Comparison of ENCODE assay signal across 8 cellular contexts in the genomic region with DNA sequence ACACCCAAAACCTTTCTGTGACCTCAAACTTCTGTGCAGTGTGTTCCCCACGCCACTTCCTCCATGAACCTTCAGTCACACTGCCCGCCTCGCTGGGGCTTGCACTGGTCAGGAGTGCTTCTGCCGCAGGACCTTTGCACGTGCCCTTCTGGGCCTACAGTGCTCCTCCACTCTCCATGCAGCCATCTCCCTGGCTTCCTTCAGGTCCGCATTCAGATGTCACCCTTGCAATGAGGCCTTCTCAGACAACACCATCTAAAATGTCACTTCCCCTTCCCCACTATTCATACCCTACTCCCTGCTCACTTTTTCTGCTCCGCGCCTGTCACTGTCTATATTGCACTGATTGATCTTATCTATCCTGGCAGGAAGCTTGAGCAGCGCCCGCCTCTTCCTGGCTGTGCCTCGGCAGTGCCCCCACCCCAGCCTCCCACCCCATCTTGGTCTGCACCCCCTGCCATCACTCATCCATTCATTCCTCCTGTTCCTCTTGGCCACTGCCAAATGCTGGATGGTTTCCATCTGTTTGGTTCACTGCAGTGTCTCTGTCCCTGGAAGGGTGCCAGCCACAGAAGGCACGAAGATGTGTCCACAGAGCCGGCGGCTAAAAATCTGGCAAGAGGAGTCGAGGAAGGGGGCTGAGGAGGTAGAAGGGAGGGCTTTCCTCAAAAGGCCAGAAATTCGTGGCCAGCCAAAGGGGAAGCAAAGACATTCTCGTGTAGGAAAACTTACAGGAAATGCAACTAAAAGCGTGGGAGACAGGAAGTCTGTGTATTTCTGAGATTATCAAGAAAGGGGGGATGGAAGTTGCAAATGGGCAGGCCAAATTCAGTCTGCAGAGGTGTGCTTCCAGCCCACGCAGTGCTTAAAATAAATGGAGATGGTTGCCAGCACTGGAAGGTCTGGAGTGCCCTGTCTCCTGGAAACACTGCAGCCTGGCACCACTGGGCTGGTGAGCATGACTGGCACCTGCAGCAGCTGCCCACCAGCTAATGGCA. TPM values are rescaled to one million over a fixed set of nuclear protein-coding genes. Genes with fewer than 3 reads are reported as not detected.
DNase-seq lines count a peak whose midpoint lies in the region; TF ChIP-seq lines count a peak whose summit lies in the region.

No MANE protein-coding gene starts in this region.

- TF ChIP-seq POLR2A in adrenal gland (IDR thresholded peaks at IDR 0.05), result no peak

- TF ChIP-seq CTCF in Caco-2 (IDR thresholded peaks at IDR 0.05; ENCODE audit: insufficient read depth in 1 of 2, low read depth in 1 of 2, low read length in 1 of 2, severe bottlenecking in 1 of 2, unreplicated experiment in 1 of 2) (no peak), adrenal gland (IDR thresholded peaks at IDR 0.05) (no peak), hepatocyte (IDR thresholded peaks at IDR 0.05; ENCODE audit: poor library complexity) (no peak)

- H3K27me3 ChIP-seq in Caco-2 (replicated peaks; ENCODE audit: control insufficient read depth, insufficient read depth, low read length) (no peaks in the 10 kb centered on the region), adrenal gland (no peaks in the 10 kb centered on the region), hepatocyte (no peaks in the 10 kb centered on the region)

- peak overlapping the region; percentile 48 for H3K27ac Mint-ChIP-seq in Caco-2 (ENCODE audit: unreplicated experiment)

- DNase-seq in Caco-2, result no peak
- peak; percentile 88 for DNase-seq in NCI-H2171 treated with DMSO at 0.1 percent for 48 hours (lab: John Stamatoyannopoulos, UW)
- DNase-seq in adrenal gland, result peak; percentile 58 to 91 (median 89)
- DNase-seq in hepatocyte (ENCODE audit: low spot score), result peak; percentile 79
- DNase-seq in stimulated activated CD4-positive, alpha-beta T cell treated with anti-CD3 and anti-CD28 coated beads, Interleukin-1b, Interleukin-23, amount 100 ng/mL, for 48 hours, result peak; percentile 16
- no peak for DNase-seq in HT-29 (ENCODE audit: low spot score)
- no peak for DNase-seq in NCI-H1436 (lab: John Stamatoyannopoulos, UW)
- no peak for DNase-seq in GOT3 (lab: John Stamatoyannopoulos, UW)

- POLR2A ChIA-PET in Caco-2 (lab: Charles Lee), result interaction anchor here (0.6 kb wide), 1 partner anchor 15 kb away, joined by 3 read pairs; no protein-coding TSS in a partner anchor

- peaks cover 60% of the 10 kb centered on the region for H3K4me1 Mint-ChIP-seq in Caco-2 (ENCODE audit: low read depth, unreplicated experiment)

- peaks cover 39% of the 10 kb centered on the region for H3K36me3 Mint-ChIP-seq in Caco-2 (ENCODE audit: insufficient read depth, unreplicated experiment)

- H3K4me2 ChIP-seq in hepatocyte, result no peak overlapping the region

- H3K4me3 ChIP-seq in Caco-2 (ENCODE audit: low read depth, low read length), result no peak overlapping the region
- no peak overlapping the region for H3K4me3 ChIP-seq in adrenal gland
- H3K4me3 ChIP-seq in hepatocyte, result no peak overlapping the region

- H3K27ac ChIP-seq in adrenal gland (peak overlapping the region in 2 of 5 donors; percentile 50 to 82), hepatocyte (peak overlapping the region; percentile 74)

- intact Hi-C loops in Caco-2 (cut with micrococcal nuclease; ENCODE audit: unreplicated experiment) (no loop called here), adrenal gland (cut with DNase I) (no loop called here)

- H3K36me3 ChIP-seq in Caco-2 (ENCODE audit: control insufficient read depth, insufficient read depth, low read length) (no peaks in the 10 kb centered on the region; the same call in 1 of the 2 replicates), adrenal gland (replicated peaks in 1 of 2) (no peaks in the 10 kb centered on the region), hepatocyte (replicated peaks; ENCODE audit: insufficient read depth, low read depth) (no peaks in the 10 kb centered on the region)

- 41 to 49% (median 45%) methylated on average over 19 of the region's 19 CpGs for WGBS in adrenal gland, 4 donors
- WGBS in hepatocyte (ENCODE audit: low lambda C conversion rate, missing lambda C conversion rate), result 74% methylated on average over 19 of the region's 19 CpGs

- BruUV-seq in Caco-2 (replicated peaks; lab: Mats Ljungman, UMichigan), result no TSS peak

- CTCF ChIA-PET in Caco-2 (lab: Charles Lee), result no interaction called here

- H3K4me1 ChIP-seq in Caco-2 (peaks cover 38% of the 10 kb centered on the region), adrenal gland (replicated peaks in 1 of 2) (peaks cover 9 to 34% of the 10 kb centered on the region in 2 donors), hepatocyte (ENCODE audit: insufficient read depth) (peaks cover 6% of the 10 kb centered on the region)

- no peaks in the 10 kb centered on the region for H3K9me3 Mint-ChIP-seq in Caco-2 (ENCODE audit: unreplicated experiment)

- H3K9me2 ChIP-seq in hepatocyte (replicated peaks; ENCODE audit: insufficient read depth), result no peaks in the 10 kb centered on the region

- H3K27me3 Mint-ChIP-seq in Caco-2 (ENCODE audit: insufficient read depth, unreplicated experiment), result no peaks in the 10 kb centered on the region

- H3K79me2 ChIP-seq in hepatocyte, result peaks cover 73% of the 10 kb centered on the region

- no peaks in the 10 kb centered on the region for H4K20me1 ChIP-seq in hepatocyte (ENCODE audit: insufficient read depth, poor library complexity, severe bottlenecking)

- no peak overlapping the region for H3K4me3 Mint-ChIP-seq in Caco-2 (ENCODE audit: unreplicated experiment)

- H3K9me3 ChIP-seq in Caco-2, result no peaks in the 10 kb centered on the region
- no peaks in the 10 kb centered on the region for H3K9me3 ChIP-seq in adrenal gland (replicated peaks in 1 of 3)
- no peaks in the 10 kb centered on the region for H3K9me3 ChIP-seq in hepatocyte (ENCODE audit: low read depth)

- H2AFZ ChIP-seq in hepatocyte, result no peak overlapping the region

RNA-seq across cellular contexts. Expression of gene SYNJ2, which starts 27.5 kb away (rescaled TPM):
- 45.0 and 47.9 TPM in 2 replicates for total RNA-seq in Caco-2 (2022)
- total RNA-seq in adrenal gland, result 10 to 100 TPM; 10.1 to 20.5 (median 16.1) TPM
- 1 to 10 TPM; 5.9 to 6.8 (median 6.6) TPM for polyA plus RNA-seq in adrenal gland
- total RNA-seq in hepatocyte, result 15.4 and 15.6 TPM in 2 replicates
- 16.5 and 21.4 TPM in 2 replicates for polyA plus RNA-seq in hepatocyte
- total RNA-seq in HT-29 (2014; rRNA removed; shearing (Covaris generic)), result 26.9 and 27.5 TPM in 2 replicates

Comparison
In these comparisons a context has a peak if more than half of its experiments do, and no peak if none do; other contexts are left out.
1. DNase-seq: peak in NCI-H2171 treated with DMSO at 0.1 percent for 48 hours (single experiment), adrenal gland (7 of 7), hepatocyte (single experiment) and stimulated activated CD4-positive, alpha-beta T cell treated with anti-CD3 and anti-CD28 coated beads, Interleukin-1b, Interleukin-23, amount 100 ng/mL, for 48 hours (single experiment); none in Caco-2 (0 of 2), HT-29 (single experiment), NCI-H1436 (single experiment) and GOT3 (single experiment).